In genomic region chr1:25329950-25330349, GRCh38 we compare ENCODE assay signal across 1 cellular context.
TF ChIP-seq lines count a peak whose summit lies in the region.
"Not testable (repeated sequence)": the region's sequence is repeated elsewhere in the genome, so short reads cannot be mapped to it uniquely, and the experiment has no call there.

No MANE protein-coding gene starts in this region.

TF ChIP-seq in K562, 482 proteins besides CTCF, POLR2A, EP300 and RAD21:
- TF ChIP-seq CEBPG (CRISPR knock-in tag; IDR thresholded peaks at IDR 0.05) = not testable (repeated sequence)
- peak in 1 of 2 experiments; percentile 45; a peak in 1 of 4 replicates for TF ChIP-seq CEBPG (tag; conservative IDR thresholded peaks at IDR 0.05 in 1 of 2, IDR thresholded peaks at IDR 0.05 in 1 of 2)
- TF ChIP-seq, protein P1, sequence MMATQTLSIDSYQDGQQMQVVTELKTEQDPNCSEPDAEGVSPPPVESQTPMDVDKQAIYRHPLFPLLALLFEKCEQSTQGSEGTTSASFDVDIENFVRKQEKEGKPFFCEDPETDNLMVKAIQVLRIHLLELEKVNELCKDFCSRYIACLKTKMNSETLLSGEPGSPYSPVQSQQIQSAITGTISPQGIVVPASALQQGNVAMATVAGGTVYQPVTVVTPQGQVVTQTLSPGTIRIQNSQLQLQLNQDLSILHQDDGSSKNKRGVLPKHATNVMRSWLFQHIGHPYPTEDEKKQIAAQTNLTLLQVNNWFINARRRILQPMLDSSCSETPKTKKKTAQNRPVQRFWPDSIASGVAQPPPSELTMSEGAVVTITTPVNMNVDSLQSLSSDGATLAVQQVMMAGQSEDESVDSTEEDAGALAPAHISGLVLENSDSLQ (IDR thresholded peaks at IDR 0.05) = 0 out of 2 replicates have a peak, but pooled peaks have one; percentile 8
- peak in 1 of 2 experiments; percentile 55; a peak in 2 of 4 replicates for TF ChIP-seq RCOR1 (IDR thresholded peaks at IDR 0.05; ENCODE audit: borderline replicate concordance in 1 of 2, low read depth in 2 of 2, low read length in 2 of 2)
- TF ChIP-seq KDM1A (IDR thresholded peaks at IDR 0.05) = peak; percentile 34 to 50; a peak in 2 of 4 replicates
